Comparison of ENCODE assay signal across 1 cellular context in the genomic region with DNA sequence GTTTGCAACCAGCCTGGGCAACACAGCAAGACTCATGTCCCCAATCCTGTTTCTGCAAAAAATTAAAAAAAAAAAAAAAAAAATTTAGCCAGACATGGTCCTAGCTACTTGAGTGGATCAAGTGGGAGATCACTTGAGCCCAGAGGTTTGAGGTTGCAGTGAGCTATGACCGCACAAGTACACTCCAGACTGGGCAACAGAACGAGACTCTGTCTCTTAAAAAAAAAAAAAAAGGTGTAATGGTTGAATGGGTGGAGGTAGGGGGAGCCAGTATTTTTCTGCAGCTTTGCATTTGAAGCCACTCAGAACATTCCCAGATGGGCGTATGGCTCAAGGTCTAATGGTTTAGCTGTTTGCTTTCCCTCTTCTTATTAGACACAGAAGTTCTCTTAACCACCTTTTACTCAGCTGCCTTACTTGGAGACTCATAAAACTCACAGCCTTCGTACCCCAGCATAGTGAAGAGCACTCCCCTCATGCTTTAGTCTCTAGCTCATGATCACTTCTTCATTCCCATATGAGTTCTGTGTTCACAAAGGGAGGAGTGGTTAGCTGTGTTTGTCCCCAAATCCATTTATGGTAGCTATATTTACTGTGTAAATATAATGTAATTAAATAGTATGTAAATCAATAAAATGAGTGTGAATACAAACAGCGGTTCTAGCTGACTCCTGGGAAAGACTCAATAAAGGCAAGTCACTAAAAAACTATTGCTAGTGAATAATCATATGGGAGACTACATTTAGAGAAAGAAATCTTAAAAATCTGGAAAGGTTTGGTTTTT.
TF ChIP-seq lines count a peak whose summit lies in the region.

No MANE protein-coding gene starts in this region.

TF ChIP-seq in GM23338, 12 proteins besides CTCF, POLR2A, EP300 and RAD21:
- TF ChIP-seq ZNF462 (CRISPR knock-in tag; IDR thresholded peaks at IDR 0.05) = no peak
- TF ChIP-seq REST (IDR thresholded peaks at IDR 0.05; ENCODE audit: unreplicated experiment) = no peak
- no peak for TF ChIP-seq NANOG (IDR thresholded peaks at IDR 0.05; ENCODE audit: borderline replicate concordance)
- TF ChIP-seq STAT1 (IDR thresholded peaks at IDR 0.05; ENCODE audit: unreplicated experiment) = no peak
- TF ChIP-seq EZH2phosphoT487 (IDR thresholded peaks at IDR 0.05; ENCODE audit: unreplicated experiment) = no peak
- TF ChIP-seq ETS1 (IDR thresholded peaks at IDR 0.05) = no peak
- no peak for TF ChIP-seq ZNF114 (CRISPR knock-in tag; IDR thresholded peaks at IDR 0.05)
- no peak for TF ChIP-seq EZH2 (IDR thresholded peaks at IDR 0.05; ENCODE audit: low read depth, unreplicated experiment)
- TF ChIP-seq POLR2AphosphoS5 (IDR thresholded peaks at IDR 0.05; ENCODE audit: low read depth) = no peak
- no peak for TF ChIP-seq JUNB (IDR thresholded peaks at IDR 0.05; ENCODE audit: unreplicated experiment)
- no peak for TF ChIP-seq ZNF331 (CRISPR knock-in tag; IDR thresholded peaks at IDR 0.05; ENCODE audit: low read depth)
